9 cellular contexts compared by ENCODE assay signal in genomic region chr12:104985206-104985605, GRCh38. TPM values are rescaled to one million over a fixed set of nuclear protein-coding genes. Genes with fewer than 3 reads are reported as not detected.
A peak's percentile ranks its signal among the peaks of the same experiment; 100 is the strongest.
DNase-seq lines count a peak whose midpoint lies in the region; ATAC-seq and TF ChIP-seq lines count a peak whose summit lies in the region.
"Had no signal": no experiment of that assay in that cellular context is flagged by ENCODE, and none has a peak within 500 bp of the region (broad histone marks: within the 10 kb centered on the region; RNA-seq: fewer than 3 reads in every experiment).

No MANE protein-coding gene starts in this region.

- no peak overlapping the region for H3K27ac ChIP-seq in neural progenitor cell

- DNase-seq in NCI-H2227 treated with DMSO at 0.1 percent for 48 hours (lab: John Stamatoyannopoulos, UW) (peak; percentile 2), NCI-H2227 (lab: John Stamatoyannopoulos, UW; ENCODE audit: unreplicated experiment) (no peak), M059J (ENCODE audit: low read depth) (peak; percentile 5), neural progenitor cell (ENCODE audit: low spot score) (no peak), HCEC 1CT (no peak), left lobe of liver (ENCODE audit: low spot score) (no peak)
- DNase-seq in activated T-helper 2 cell treated with anti-CD3 and anti-CD28 coated beads, Interferon-gamma antibody, Interleukin-2, Interleukin-4, amounts not matched to agents 10 μg/mL and 5 μg/mL and 100 μg/mL, durations not matched to agents 14 hours and 24 hours and 36 hours (ENCODE audit: low spot score) = no peak
- DNase-seq: activated CD8-positive, alpha-beta memory T cell treated with anti-CD3 and anti-CD28 coated beads for 24 hours had no signal

- H3F3A ChIP-seq in neural progenitor cell (ENCODE audit: low read depth) = no peaks in the 10 kb centered on the region

- no peak for TF ChIP-seq CTCF in neural progenitor cell (IDR thresholded peaks at IDR 0.05)

- H4K20me1 ChIP-seq in neural progenitor cell (ENCODE audit: low read depth) = peaks cover 16% of the 10 kb centered on the region

- H3K4me3 Mint-ChIP-seq in activated T-helper 2 cell treated with anti-CD3 and anti-CD28 coated beads, Interferon-gamma antibody, Interleukin-2, Interleukin-4, amounts not matched to agents 10 μg/mL and 5 μg/mL and 100 μg/mL, durations not matched to agents 14 hours and 24 hours and 36 hours (ENCODE audit: low read depth) = peak overlapping the region; percentile 84
- H3K4me3 Mint-ChIP-seq in neural progenitor cell = peak overlapping the region; percentile 90

- H3K27me3 ChIP-seq in neural progenitor cell = no peaks in the 10 kb centered on the region

- no peak overlapping the region for H3K4me3 ChIP-seq in neural progenitor cell

- H2AFZ ChIP-seq in neural progenitor cell (replicated peaks) = peak overlapping the region; percentile 60

- no peaks in the 10 kb centered on the region for H3K9me3 Mint-ChIP-seq in activated T-helper 2 cell treated with anti-CD3 and anti-CD28 coated beads, Interferon-gamma antibody, Interleukin-2, Interleukin-4, amounts not matched to agents 10 μg/mL and 5 μg/mL and 100 μg/mL, durations not matched to agents 14 hours and 24 hours and 36 hours
- H3K9me3 Mint-ChIP-seq in neural progenitor cell = no peaks in the 10 kb centered on the region

- H3K4me1 ChIP-seq in neural progenitor cell = peaks cover 10% of the 10 kb centered on the region

- H3K36me3 Mint-ChIP-seq in activated T-helper 2 cell treated with anti-CD3 and anti-CD28 coated beads, Interferon-gamma antibody, Interleukin-2, Interleukin-4, amounts not matched to agents 10 μg/mL and 5 μg/mL and 100 μg/mL, durations not matched to agents 14 hours and 24 hours and 36 hours (ENCODE audit: low read depth) = peaks cover 30% of the 10 kb centered on the region
- H3K36me3 Mint-ChIP-seq in neural progenitor cell = peaks cover 16% of the 10 kb centered on the region

- H3K9me3 ChIP-seq in neural progenitor cell (ENCODE audit: low read depth) = no peaks in the 10 kb centered on the region

- no peak overlapping the region for H3K4me2 ChIP-seq in neural progenitor cell

- peaks cover 39% of the 10 kb centered on the region for H3K79me2 ChIP-seq in neural progenitor cell (ENCODE audit: low read depth)

- H3K4me1 Mint-ChIP-seq in activated T-helper 2 cell treated with anti-CD3 and anti-CD28 coated beads, Interferon-gamma antibody, Interleukin-2, Interleukin-4, amounts not matched to agents 10 μg/mL and 5 μg/mL and 100 μg/mL, durations not matched to agents 14 hours and 24 hours and 36 hours (ENCODE audit: low read depth) = peaks cover 32% of the 10 kb centered on the region
- H3K4me1 Mint-ChIP-seq in neural progenitor cell = peaks cover 15% of the 10 kb centered on the region

- intact Hi-C loops in activated T-helper 2 cell treated with anti-CD3 and anti-CD28 coated beads, Interferon-gamma antibody, Interleukin-2, Interleukin-4, amounts not matched to agents 10 μg/mL and 5 μg/mL and 100 μg/mL, durations not matched to agents 14 hours and 24 hours and 36 hours (cut with micrococcal nuclease) = loop anchor here (5.0 kb wide), 2 partner anchors 47 to 67 kb away; no protein-coding TSS in a partner anchor

- H3K36me3 ChIP-seq in neural progenitor cell = peaks cover 14% of the 10 kb centered on the region

- no peak for ATAC-seq in GM18861 (IDR thresholded peaks at IDR 0.05; ENCODE audit: unreplicated experiment)
- no peak for ATAC-seq in left lobe of liver

- no peak overlapping the region for H3K27ac Mint-ChIP-seq in activated T-helper 2 cell treated with anti-CD3 and anti-CD28 coated beads, Interferon-gamma antibody, Interleukin-2, Interleukin-4, amounts not matched to agents 10 μg/mL and 5 μg/mL and 100 μg/mL, durations not matched to agents 14 hours and 24 hours and 36 hours
- H3K27ac Mint-ChIP-seq in neural progenitor cell = no peak overlapping the region

- peaks cover 20% of the 10 kb centered on the region for H3K27me3 Mint-ChIP-seq in activated T-helper 2 cell treated with anti-CD3 and anti-CD28 coated beads, Interferon-gamma antibody, Interleukin-2, Interleukin-4, amounts not matched to agents 10 μg/mL and 5 μg/mL and 100 μg/mL, durations not matched to agents 14 hours and 24 hours and 36 hours (ENCODE audit: low read depth)
- no peaks in the 10 kb centered on the region for H3K27me3 Mint-ChIP-seq in neural progenitor cell (ENCODE audit: insufficient read depth, low read depth)

- H3K9ac ChIP-seq in neural progenitor cell = no peak overlapping the region

RNA-seq across cellular contexts. Expression of gene NOPCHAP1, which starts 0.9 kb away (rescaled TPM):
- 6.4 and 11.6 TPM in 2 replicates for total RNA-seq in M059J (2014; rRNA removed; shearing (Covaris generic))
- 25.2 and 29.6 TPM in 2 replicates for total RNA-seq in activated T-helper 2 cell treated with anti-CD3 and anti-CD28 coated beads, Interferon-gamma antibody, Interleukin-2, Interleukin-4, amounts not matched to agents 10 μg/mL and 5 μg/mL and 100 μg/mL, durations not matched to agents 14 hours and 24 hours and 36 hours
- total RNA-seq in neural progenitor cell (ENCODE audit: low replicate concordance) (8.6 and 8.9 TPM in 2 replicates), left lobe of liver (5.9 TPM)

RNA-seq across cellular contexts. Expression of gene SLC41A2, which starts 27.1 kb away (rescaled TPM):
- total RNA-seq in M059J (2014; rRNA removed; shearing (Covaris generic)) = 19.0 and 21.3 TPM in 2 replicates
- 4.3 and 8.2 TPM in 2 replicates for total RNA-seq in activated T-helper 2 cell treated with anti-CD3 and anti-CD28 coated beads, Interferon-gamma antibody, Interleukin-2, Interleukin-4, amounts not matched to agents 10 μg/mL and 5 μg/mL and 100 μg/mL, durations not matched to agents 14 hours and 24 hours and 36 hours
- total RNA-seq in neural progenitor cell (ENCODE audit: low replicate concordance) (1.7 and 11.9 TPM in 2 replicates), left lobe of liver (93.1 TPM)

Comparison
In these comparisons a context has a peak if more than half of its experiments do, and no peak if none do; other contexts are left out.
1. DNase-seq: peak in NCI-H2227 treated with DMSO at 0.1 percent for 48 hours (single experiment) and M059J (single experiment); none in NCI-H2227 (single experiment), activated T-helper 2 cell treated with anti-CD3 and anti-CD28 coated beads, Interferon-gamma antibody, Interleukin-2, Interleukin-4, amounts not matched to agents 10 μg/mL and 5 μg/mL and 100 μg/mL, durations not matched to agents 14 hours and 24 hours and 36 hours (single experiment), neural progenitor cell (single experiment), HCEC 1CT (single experiment) and left lobe of liver (single experiment).